In genomic region chr3:22414239-22414638, GRCh38 we compare ENCODE assay signal across 8 cellular contexts.
"Had no signal": no experiment of that assay in that cellular context is flagged by ENCODE, and none has a peak within 500 bp of the region (broad histone marks: within the 10 kb centered on the region; RNA-seq: fewer than 3 reads in every experiment).

No MANE protein-coding gene starts in this region.

- H3K27me3 Mint-ChIP-seq: IgD-negative memory B cell had no signal

- H3K36me3 Mint-ChIP-seq: IgD-negative memory B cell had no signal

- H3K4me3 Mint-ChIP-seq: H9, HFFc6, IgD-negative memory B cell had no signal

- ATAC-seq: HCT116, HepG2 had no signal

- DNase-seq: GOT3, H9, HFFc6, KBM-7 had no signal

- H3K4me1 Mint-ChIP-seq: H9, IgD-negative memory B cell had no signal

- H3K27ac ChIP-seq: HL-60 had no signal

- H3K27ac Mint-ChIP-seq: HFFc6, IgD-negative memory B cell had no signal
